ENCODE assay signal across 1 cellular context in genomic region chr3:12663936-12664908, GRCh38.
A peak's percentile ranks its signal among the peaks of the same experiment; 100 is the strongest.
TF ChIP-seq lines count a peak whose summit lies in the region.

Gene RAF1 (minus strand): TSS chr3:12664117. CDS start chr3:12618721, 45,396 bp downstream.

TF ChIP-seq in HEK293, 187 proteins besides CTCF, POLR2A, EP300 and RAD21 (continued from another document):
- TF ChIP-seq ZBTB48 (tag by site-specific recombination; IDR thresholded peaks at IDR 0.05) = peak; percentile 25; the same call in 1 of the 2 replicates
- peak; percentile 64; the same call in 1 of the 2 replicates for TF ChIP-seq ZNF692 (tag by site-specific recombination; IDR thresholded peaks at IDR 0.05)
- peak; percentile 100 for TF ChIP-seq ZBTB17 (tag by site-specific recombination; IDR thresholded peaks at IDR 0.05)
- no peak for TF ChIP-seq ZNF529 (tag by site-specific recombination; IDR thresholded peaks at IDR 0.05; ENCODE audit: insufficient replicate concordance)
- TF ChIP-seq ZNF654 (tag by site-specific recombination; IDR thresholded peaks at IDR 0.05; ENCODE audit: low read depth) = no peak; the same call in 1 of the 2 replicates
- TF ChIP-seq ZNF2 (tag by site-specific recombination; IDR thresholded peaks at IDR 0.05) = no peak; the same call in 1 of the 2 replicates
- no peak for TF ChIP-seq TSHZ1 (tag by site-specific recombination; IDR thresholded peaks at IDR 0.05; ENCODE audit: borderline replicate concordance)
- TF ChIP-seq SCRT1 (tag by site-specific recombination; IDR thresholded peaks at IDR 0.05; ENCODE audit: borderline replicate concordance) = peak; percentile 74
- peak; percentile 50; the same call in 1 of the 2 replicates for TF ChIP-seq ZBTB6 (tag by site-specific recombination; IDR thresholded peaks at IDR 0.05)
- TF ChIP-seq WT1 (tag by site-specific recombination; IDR thresholded peaks at IDR 0.05) = no peak
- no peak for TF ChIP-seq OSR2 (tag by site-specific recombination; IDR thresholded peaks at IDR 0.05)
- no peak for TF ChIP-seq ZNF239 (tag by site-specific recombination; IDR thresholded peaks at IDR 0.05)
- peak; percentile 79; the same call in 1 of the 2 replicates for TF ChIP-seq ZNF639 (tag by site-specific recombination; IDR thresholded peaks at IDR 0.05)
- 0 out of 2 replicates have a peak, but pooled peaks have one; percentile 0 for TF ChIP-seq ZNF121 (tag by site-specific recombination; IDR thresholded peaks at IDR 0.05)
- TF ChIP-seq ZNF140 (tag by site-specific recombination; IDR thresholded peaks at IDR 0.05) = no peak
- TF ChIP-seq ZNF394 (tag by site-specific recombination; IDR thresholded peaks at IDR 0.05; ENCODE audit: borderline replicate concordance) = no peak
- TF ChIP-seq ZNF174 (tag by site-specific recombination; IDR thresholded peaks at IDR 0.05) = no peak
- TF ChIP-seq ZBTB11 (tag by site-specific recombination; conservative IDR thresholded peaks at IDR 0.05; ENCODE audit: low read depth) = peak; percentile 84
- TF ChIP-seq ZEB2 (tag by site-specific recombination; IDR thresholded peaks at IDR 0.05) = peak; percentile 85
- no peak for TF ChIP-seq ZNF280D (tag by site-specific recombination; IDR thresholded peaks at IDR 0.05)
- TF ChIP-seq GFI1B (tag by site-specific recombination; IDR thresholded peaks at IDR 0.05) = peak; percentile 87
TF ChIP-seq in HEK293: peak in this region for 44.
